In the genomic region with DNA sequence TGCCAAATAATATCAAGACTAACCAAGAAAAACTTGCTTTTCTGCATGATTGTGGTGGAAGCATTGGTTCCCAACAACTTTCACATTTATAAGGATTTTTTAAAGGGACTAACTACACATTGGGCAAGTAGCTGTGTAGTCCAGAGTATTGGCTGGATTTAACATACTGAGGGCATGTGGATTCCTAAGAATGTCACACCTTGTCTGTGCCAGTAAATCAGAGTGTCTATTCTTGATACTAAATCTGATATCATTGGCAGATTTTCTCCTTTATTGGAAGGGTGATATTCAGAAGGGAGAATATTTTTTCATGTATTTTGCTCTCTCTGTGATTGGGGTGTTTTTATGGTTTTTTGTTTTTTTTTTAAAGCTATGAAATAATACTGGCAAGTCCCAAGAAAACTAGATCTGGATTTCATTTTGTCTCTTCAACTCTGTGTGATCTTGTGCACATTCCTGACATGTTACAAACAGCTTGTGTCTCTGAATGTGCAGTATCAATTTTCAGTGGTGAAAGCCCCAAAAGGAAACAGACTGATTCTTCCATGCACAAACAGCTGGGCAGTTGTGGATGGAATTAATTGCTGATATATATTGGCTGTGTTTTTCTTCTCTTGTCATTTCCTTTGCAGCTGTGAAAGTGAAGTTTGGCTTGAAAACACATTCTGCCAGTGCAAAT, we compare ENCODE assay signal across 8 cellular contexts.
DNase-seq lines count a peak whose midpoint lies in the region; ATAC-seq, FAIRE-seq and TF ChIP-seq lines count a peak whose summit lies in the region.

No MANE protein-coding gene starts in this region.

- CTCF ChIA-PET in activated CD4-positive, alpha-beta memory T cell treated with anti-CD3 and anti-CD28 coated beads for 36 hours (lab: Charles Lee): interaction anchor here (0.8 to 1.5 kb wide), 3 partner anchors 9 to 191 kb away, joined by 3 to 4 read pairs (median 3); no protein-coding TSS in a partner anchor

- DNase-seq in H54 (ENCODE audit: insufficient read length, low spot score): no peak
- DNase-seq in activated CD4-positive, alpha-beta memory T cell treated with anti-CD3 and anti-CD28 coated beads for 36 hours: no peak
- DNase-seq in foreskin melanocyte: peak; percentile 56
- no peak for DNase-seq in stimulated activated effector memory CD8-positive, alpha-beta T cell treated with anti-CD3 and anti-CD28 coated beads, Interleukin-12 subunit alpha, Interleukin-12 subunit beta, amount 100 ng/mL, for 72 hours (ENCODE audit: low spot score in 2 of 2)
- DNase-seq in activated CD8-positive, alpha-beta memory T cell treated with anti-CD3 and anti-CD28 coated beads, Interleukin-2, amount 50 U/mL, for 48 hours: no peak
- no peak for DNase-seq in NCI-H187 (lab: John Stamatoyannopoulos, UW)
- no peak for DNase-seq in midbrain (lab: John Stamatoyannopoulos, UW)
- no peak for DNase-seq in effector CD8-positive, alpha-beta T cell (lab: John Stamatoyannopoulos, UW)

- POLR2A ChIA-PET in activated CD4-positive, alpha-beta memory T cell treated with anti-CD3 and anti-CD28 coated beads for 36 hours (lab: Charles Lee): interaction anchor here (1.0 to 3.2 kb wide), 2 partner anchors 15 to 17 kb away, joined by 3 to 13 read pairs; no protein-coding TSS in a partner anchor

- peak overlapping the region; percentile 7 for H3K4me3 Mint-ChIP-seq in activated CD4-positive, alpha-beta memory T cell treated with anti-CD3 and anti-CD28 coated beads for 36 hours
- H3K4me3 Mint-ChIP-seq in stimulated activated effector memory CD8-positive, alpha-beta T cell treated with anti-CD3 and anti-CD28 coated beads, Interleukin-12 subunit alpha, Interleukin-12 subunit beta, amount 100 ng/mL, for 72 hours: peak overlapping the region; percentile 37

- no peaks in the 10 kb centered on the region for H3K36me3 Mint-ChIP-seq in activated CD4-positive, alpha-beta memory T cell treated with anti-CD3 and anti-CD28 coated beads for 36 hours
- no peaks in the 10 kb centered on the region for H3K36me3 Mint-ChIP-seq in stimulated activated effector memory CD8-positive, alpha-beta T cell treated with anti-CD3 and anti-CD28 coated beads, Interleukin-12 subunit alpha, Interleukin-12 subunit beta, amount 100 ng/mL, for 72 hours

- TF ChIP-seq POLR2A in H54 (IDR thresholded peaks at IDR 0.05; ENCODE audit: low read depth, low read length): no peak

- peak; percentile 48 for FAIRE-seq in H54 (lab: Jason Lieb, UNC)

- H3K9me3 Mint-ChIP-seq in activated CD4-positive, alpha-beta memory T cell treated with anti-CD3 and anti-CD28 coated beads for 36 hours: no peaks in the 10 kb centered on the region
- H3K9me3 Mint-ChIP-seq in stimulated activated effector memory CD8-positive, alpha-beta T cell treated with anti-CD3 and anti-CD28 coated beads, Interleukin-12 subunit alpha, Interleukin-12 subunit beta, amount 100 ng/mL, for 72 hours: no peaks in the 10 kb centered on the region

- ATAC-seq in stimulated activated effector memory CD8-positive, alpha-beta T cell treated with anti-CD3 and anti-CD28 coated beads, Interleukin-12 subunit alpha, Interleukin-12 subunit beta, amount 100 ng/mL, for 72 hours: no peak

- H3K4me1 Mint-ChIP-seq in activated CD4-positive, alpha-beta memory T cell treated with anti-CD3 and anti-CD28 coated beads for 36 hours (ENCODE audit: low read depth): peaks cover 85% of the 10 kb centered on the region
- peaks cover 86% of the 10 kb centered on the region for H3K4me1 Mint-ChIP-seq in stimulated activated effector memory CD8-positive, alpha-beta T cell treated with anti-CD3 and anti-CD28 coated beads, Interleukin-12 subunit alpha, Interleukin-12 subunit beta, amount 100 ng/mL, for 72 hours

- intact Hi-C loops in activated CD4-positive, alpha-beta memory T cell treated with anti-CD3 and anti-CD28 coated beads for 36 hours (cut with micrococcal nuclease): loop anchor here (5.0 to 10.0 kb wide), 4 partner anchors 152 to 460 kb away; a partner anchor contains a TSS

- peak overlapping the region; percentile 72 for H3K27ac Mint-ChIP-seq in activated CD4-positive, alpha-beta memory T cell treated with anti-CD3 and anti-CD28 coated beads for 36 hours
- H3K27ac Mint-ChIP-seq in stimulated activated effector memory CD8-positive, alpha-beta T cell treated with anti-CD3 and anti-CD28 coated beads, Interleukin-12 subunit alpha, Interleukin-12 subunit beta, amount 100 ng/mL, for 72 hours: peak overlapping the region; percentile 41

- no peaks in the 10 kb centered on the region for H3K27me3 Mint-ChIP-seq in activated CD4-positive, alpha-beta memory T cell treated with anti-CD3 and anti-CD28 coated beads for 36 hours
